ENCODE assay signal across 25 cellular contexts in the genomic region with DNA sequence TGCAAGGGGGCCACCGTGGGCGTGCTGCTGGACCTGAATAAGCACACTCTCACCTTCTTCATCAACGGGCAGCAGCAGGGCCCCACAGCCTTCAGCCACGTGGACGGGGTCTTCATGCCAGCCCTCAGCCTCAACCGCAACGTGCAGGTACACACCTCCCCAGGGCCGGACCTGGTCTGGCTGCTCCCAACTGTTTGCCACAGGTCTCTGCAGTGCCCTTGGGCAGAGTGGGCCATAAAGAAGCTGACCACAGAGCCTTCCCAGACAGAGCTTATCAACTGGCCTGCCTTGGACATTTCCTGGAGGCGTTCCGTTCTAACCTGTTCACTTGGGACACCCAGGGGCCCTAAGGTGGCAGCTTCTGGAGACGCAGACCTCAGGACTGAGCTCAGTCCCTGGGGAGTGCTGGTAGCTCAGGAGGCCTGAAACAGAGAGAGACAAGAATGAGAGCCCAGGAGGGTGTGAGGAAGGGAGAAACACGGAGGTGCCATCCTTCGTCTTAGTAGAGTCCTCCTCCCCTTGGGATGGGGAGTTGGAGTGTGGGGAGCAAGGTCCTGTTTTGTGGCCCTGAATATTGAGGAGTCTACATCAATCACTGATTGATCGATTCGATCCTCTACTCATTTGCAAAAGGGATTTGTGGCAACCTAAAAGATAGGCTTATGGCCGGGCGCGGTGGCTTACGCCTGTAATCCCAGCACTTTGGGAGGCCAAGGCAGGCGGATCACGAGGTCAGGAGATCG. TPM values are rescaled to one million over a fixed set of nuclear protein-coding genes. Genes with fewer than 3 reads are reported as not detected.
"Had no signal": no experiment of that assay in that cellular context is flagged by ENCODE, and none has a peak within 500 bp of the region (broad histone marks: within the 10 kb centered on the region; RNA-seq: fewer than 3 reads in every experiment).

No MANE protein-coding gene starts in this region.

- H3K9me3 Mint-ChIP-seq: activated B cell treated with CpG ODN at 0.5 μM for 24 hours; activated CD4-positive, alpha-beta memory T cell treated with anti-CD3 and anti-CD28 coated beads for 36 hours; activated CD4-positive, alpha-beta T cell treated with anti-CD3 and anti-CD28 coated beads, Interleukin-2, amount 10 ng/mL, durations not matched to agents 7 days and 5 days; activated naive CD4-positive, alpha-beta T cell treated with anti-CD3 and anti-CD28 coated beads, Interleukin-2, amount 10 ng/mL, durations not matched to agents 7 days and 5 days; activated naive CD8-positive, alpha-beta T cell treated with anti-CD3 and anti-CD28 coated beads for 36 hours; activated T-cell treated with anti-CD3 and anti-CD28 coated beads, Interleukin-2, amount 50 U/mL, for 4 hours; T-helper 1 cell treated with Interleukin-12 subunit alpha and Interleukin-12 subunit beta and Interleukin-4 antibody, amounts not matched to agents 30 μg/mL and 1 μg/mL, for 36 hours had no signal

- ATAC-seq: activated T-cell treated with anti-CD3 and anti-CD28 coated beads, Interleukin-2, amount 50 U/mL, for 4 hours; SK-N-SH treated with all-trans-retinoic acid at 6 μM for 48 hours had no signal

- H3K36me3 Mint-ChIP-seq: activated CD4-positive, alpha-beta memory T cell treated with anti-CD3 and anti-CD28 coated beads for 36 hours; activated naive CD4-positive, alpha-beta T cell treated with anti-CD3 and anti-CD28 coated beads, Interleukin-2, amount 10 ng/mL, durations not matched to agents 7 days and 5 days; activated naive CD8-positive, alpha-beta T cell treated with anti-CD3 and anti-CD28 coated beads for 36 hours had no signal

- H3K27me3 ChIP-seq: Peyer's patch, SJSA1 had no signal

- H3K9me3 ChIP-seq: Peyer's patch, SJSA1 had no signal

- DNase-seq: activated B cell treated with CpG ODN at 0.5 μM for 24 hours; activated CD4-positive, alpha-beta memory T cell treated with anti-CD3 and anti-CD28 coated beads for 36 hours; activated CD4-positive, alpha-beta T cell treated with anti-CD3 and anti-CD28 coated beads, Interleukin-2, amount 10 ng/mL, durations not matched to agents 7 days and 5 days; activated CD8-positive, alpha-beta memory T cell treated with anti-CD3 and anti-CD28 coated beads for 24 hours; activated gamma-delta T cell; activated naive CD4-positive, alpha-beta T cell treated with anti-CD3 and anti-CD28 coated beads, Interleukin-2, amount 10 ng/mL, durations not matched to agents 7 days and 5 days; activated naive CD8-positive, alpha-beta T cell treated with anti-CD3 and anti-CD28 coated beads for 36 hours; activated T-cell treated with anti-CD3 and anti-CD28 coated beads, Interleukin-2, amount 50 U/mL, for 4 hours; brain microvascular endothelial cell; NCI-H1092 treated with DMSO at 0.1 percent for 48 hours; NCI-H1417 treated with DMSO at 0.1 percent for 48 hours; NCI-H1694; NCI-H2029; NCI-H345; NCI-H510A treated with DMSO at 0.1 percent for 48 hours; SHP77; SW 1271; T1000 had no signal

- H3K27me3 Mint-ChIP-seq: activated B cell treated with CpG ODN at 0.5 μM for 24 hours; activated CD4-positive, alpha-beta memory T cell treated with anti-CD3 and anti-CD28 coated beads for 36 hours; activated naive CD8-positive, alpha-beta T cell treated with anti-CD3 and anti-CD28 coated beads for 36 hours had no signal

- H3K27ac ChIP-seq: brain microvascular endothelial cell, cardiac muscle cell, KMS-11, Peyer's patch, SJSA1 had no signal

- H3K4me3 ChIP-seq: cardiac muscle cell, SJSA1 had no signal

- H3K4me3 Mint-ChIP-seq: activated CD4-positive, alpha-beta memory T cell treated with anti-CD3 and anti-CD28 coated beads for 36 hours; activated CD4-positive, alpha-beta T cell treated with anti-CD3 and anti-CD28 coated beads, Interleukin-2, amount 10 ng/mL, durations not matched to agents 7 days and 5 days; activated naive CD4-positive, alpha-beta T cell treated with anti-CD3 and anti-CD28 coated beads, Interleukin-2, amount 10 ng/mL, durations not matched to agents 7 days and 5 days; activated naive CD8-positive, alpha-beta T cell treated with anti-CD3 and anti-CD28 coated beads for 36 hours; activated T-cell treated with anti-CD3 and anti-CD28 coated beads, Interleukin-2, amount 50 U/mL, for 4 hours; T-helper 1 cell treated with Interleukin-12 subunit alpha and Interleukin-12 subunit beta and Interleukin-4 antibody, amounts not matched to agents 30 μg/mL and 1 μg/mL, for 36 hours had no signal

- H3K27ac Mint-ChIP-seq: activated CD4-positive, alpha-beta memory T cell treated with anti-CD3 and anti-CD28 coated beads for 36 hours; activated CD4-positive, alpha-beta T cell treated with anti-CD3 and anti-CD28 coated beads, Interleukin-2, amount 10 ng/mL, durations not matched to agents 7 days and 5 days; activated naive CD4-positive, alpha-beta T cell treated with anti-CD3 and anti-CD28 coated beads, Interleukin-2, amount 10 ng/mL, durations not matched to agents 7 days and 5 days; activated naive CD8-positive, alpha-beta T cell treated with anti-CD3 and anti-CD28 coated beads for 36 hours; T-helper 1 cell treated with Interleukin-12 subunit alpha and Interleukin-12 subunit beta and Interleukin-4 antibody, amounts not matched to agents 30 μg/mL and 1 μg/mL, for 36 hours had no signal

- H3K36me3 ChIP-seq: brain microvascular endothelial cell, cardiac muscle cell, Peyer's patch, SJSA1 had no signal

RNA-seq across cellular contexts. Expression of gene TRIM67, which starts 52.1 kb away (rescaled TPM):
- total RNA-seq: activated B cell treated with CpG ODN at 0.5 μM for 24 hours; activated CD4-positive, alpha-beta memory T cell treated with anti-CD3 and anti-CD28 coated beads for 36 hours; activated CD4-positive, alpha-beta T cell treated with anti-CD3 and anti-CD28 coated beads, Interleukin-2, amount 10 ng/mL, durations not matched to agents 7 days and 5 days; activated naive CD8-positive, alpha-beta T cell treated with anti-CD3 and anti-CD28 coated beads for 36 hours; activated T-cell treated with anti-CD3 and anti-CD28 coated beads, Interleukin-2, amount 50 U/mL, for 4 hours; MCF 10A had no signal
- polyA plus RNA-seq: cardiac muscle cell had no signal
